11 cellular contexts compared by ENCODE assay signal in the genomic region with DNA sequence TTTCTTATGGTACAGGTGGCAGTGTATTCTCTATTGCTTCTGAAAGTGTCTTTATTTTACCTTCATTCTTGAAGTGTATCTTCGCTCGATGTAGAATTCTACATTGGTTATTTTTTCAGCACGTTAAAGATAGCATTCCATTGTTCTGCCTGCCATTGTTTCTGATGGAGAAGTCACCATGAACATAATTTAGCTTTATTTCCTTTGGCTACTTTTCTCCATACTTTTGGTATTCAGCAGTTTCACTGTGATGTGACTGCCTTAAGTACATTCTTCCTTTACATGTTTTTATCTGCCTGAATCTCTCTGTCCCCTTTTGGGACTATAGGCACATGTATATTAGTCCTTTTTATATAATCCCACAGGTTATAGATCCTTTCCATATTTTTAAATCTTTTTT.
"Had no signal": no experiment of that assay in that cellular context is flagged by ENCODE, and none has a peak within 500 bp of the region (broad histone marks: within the 10 kb centered on the region; RNA-seq: fewer than 3 reads in every experiment).

No MANE protein-coding gene starts in this region.

- H3K4me3 Mint-ChIP-seq: GM23338, H9, HFFc6 had no signal

- H3K9me3 Mint-ChIP-seq: GM23338, HFFc6 had no signal

- H3K4me1 ChIP-seq: HAP-1 had no signal

- H3K36me3 ChIP-seq: HAP-1 had no signal

- H3K27ac Mint-ChIP-seq: GM23338, H9, HFFc6 had no signal

- H3K9me3 ChIP-seq: HAP-1 had no signal

- DNase-seq: GM23248, GOT3, H7, H9, HCEC 1CT, HFFc6 had no signal

- H3K27ac ChIP-seq: GM23248 had no signal

- H3K4me2 ChIP-seq: GM23338 had no signal

- ATAC-seq: GM23338, HCT116 had no signal

- H3K9ac ChIP-seq: GM23248 had no signal

- H2AFZ ChIP-seq: GM23248, GM23338 had no signal

- H3K4me3 ChIP-seq: GM23248, GM23338, HAP-1 had no signal

- H3K4me1 Mint-ChIP-seq: H9 had no signal

- FAIRE-seq: H1, H54 had no signal
